In the genomic region with DNA sequence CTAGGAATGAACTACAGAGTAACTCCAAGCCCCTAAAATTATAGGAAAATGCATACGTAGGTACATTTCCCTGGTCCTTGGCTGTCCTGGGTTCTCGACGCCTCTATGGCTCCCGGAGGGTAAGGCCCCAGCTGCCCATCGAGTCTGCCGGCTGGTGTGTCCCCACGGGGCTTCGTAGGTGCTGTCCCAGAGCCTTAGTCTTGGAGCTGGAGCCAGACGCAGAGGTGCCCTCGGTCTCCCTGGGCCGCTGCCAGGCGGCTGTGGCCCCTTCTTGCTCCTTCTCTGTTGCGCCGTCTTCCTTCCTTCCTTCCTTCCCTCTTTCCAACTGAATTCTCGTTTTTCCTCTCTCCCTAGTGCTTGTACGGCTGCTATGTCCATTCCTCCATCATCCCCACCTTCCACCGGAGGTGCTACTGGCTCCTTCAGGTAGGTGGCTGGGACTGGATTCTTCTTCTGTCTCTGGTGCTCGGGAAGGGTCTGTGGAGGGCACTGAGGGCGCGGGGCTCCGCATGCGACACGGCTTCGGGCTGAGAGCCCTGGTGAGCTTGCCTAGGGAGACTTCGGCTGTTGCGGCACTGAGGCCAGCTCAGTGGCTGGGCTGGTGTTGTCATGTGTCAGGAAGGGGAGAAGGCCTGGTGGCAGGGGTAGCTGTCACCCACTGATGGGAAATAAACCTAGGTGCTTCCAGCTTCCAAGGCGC, we compare ENCODE assay signal across 4 cellular contexts.
"Had no signal": no experiment of that assay in that cellular context is flagged by ENCODE, and none has a peak within 500 bp of the region (broad histone marks: within the 10 kb centered on the region; RNA-seq: fewer than 3 reads in every experiment).

No MANE protein-coding gene starts in this region.

- H3K9me3 Mint-ChIP-seq: GM23338, H9 had no signal

- H3K4me3 ChIP-seq: GM23338 had no signal

- H3K27ac Mint-ChIP-seq: GM23338 had no signal

- H3K4me2 ChIP-seq: GM23338 had no signal

- ATAC-seq: GM23338 had no signal

- DNase-seq: H9, HCEC 1CT, IMR-90 had no signal

- H2AFZ ChIP-seq: GM23338 had no signal

- H3K4me3 Mint-ChIP-seq: GM23338, H9 had no signal
